In genomic region chr6:122400121-122400450, GRCh38 we compare ENCODE assay signal across 8 cellular contexts. TPM values are rescaled to one million over a fixed set of nuclear protein-coding genes. Genes with fewer than 3 reads are reported as not detected.
DNase-seq lines count a peak whose midpoint lies in the region; ATAC-seq and TF ChIP-seq lines count a peak whose summit lies in the region.

No MANE protein-coding gene starts in this region.

- H3K9ac ChIP-seq in skeletal muscle tissue (ENCODE audit: low read depth in 1 of 3, low read length in 3 of 3): peak overlapping the region; percentile 92 to 98 (median 98)

- intact Hi-C loops in Right ventricle myocardium superior (cut with DNase I): loop anchor here (5.0 kb wide), 1 partner anchor 72 kb away; the partner anchor contains the start of gene SERINC1

- peak overlapping the region; percentile 93 to 95 for H3K27ac Mint-ChIP-seq in T-cell

- H3K9me3 ChIP-seq in cardiac muscle cell (ENCODE audit: low read depth) (no peaks in the 10 kb centered on the region), skeletal muscle tissue (ENCODE audit: control insufficient read depth in 3 of 3, low read length in 3 of 3) (no peaks in the 10 kb centered on the region)

- peak overlapping the region; percentile 92 for H3K4me3 ChIP-seq in cardiac muscle cell
- peak overlapping the region; percentile 94 for H3K4me3 ChIP-seq in fibroblast of villous mesenchyme (ENCODE audit: low read depth, low read length)
- H3K4me3 ChIP-seq in skeletal muscle tissue (ENCODE audit: low read length in 3 of 3): peak overlapping the region; percentile 95 to 97 (median 96)

- DNase-seq in cardiac muscle cell (ENCODE audit: low read depth in 1 of 2, low spot score in 1 of 2) (no peak), Right ventricle myocardium superior (no peak), T-cell (peak in 6 of 34 experiments; percentile 3 to 9 (median 5)), fibroblast of villous mesenchyme (ENCODE audit: low read depth) (peak; percentile 11), inferior parietal cortex (ENCODE audit: extremely low spot score) (no peak)

- H3K27me3 ChIP-seq in cardiac muscle cell: peaks cover 31% of the 10 kb centered on the region
- H3K27me3 ChIP-seq in skeletal muscle tissue (ENCODE audit: control insufficient read depth in 3 of 3, insufficient read depth in 3 of 3, low read length in 3 of 3): no peaks in the 10 kb centered on the region

- H3K4me1 Mint-ChIP-seq in T-cell: peaks cover 42 to 54% (median 46%) of the 10 kb centered on the region in 3 donors

- H3K4me1 ChIP-seq in cardiac muscle cell (ENCODE audit: low read depth) (peaks cover 20% of the 10 kb centered on the region), skeletal muscle tissue (ENCODE audit: control insufficient read depth in 3 of 3, insufficient read depth in 3 of 3, low read length in 3 of 3) (peaks cover 8 to 25% (median 17%) of the 10 kb centered on the region in 3 donors)

- H3K27me3 Mint-ChIP-seq in T-cell: no peaks in the 10 kb centered on the region

- ATAC-seq in Right ventricle myocardium superior (ENCODE audit: poor library complexity) (no peak), HG03139 (IDR thresholded peaks at IDR 0.05; ENCODE audit: unreplicated experiment) (peak; percentile 7), T-cell (replicated peaks in 1 of 4) (no peak), HG03280 (IDR thresholded peaks at IDR 0.05; ENCODE audit: unreplicated experiment) (no peak)

- no peaks in the 10 kb centered on the region for H3K36me3 Mint-ChIP-seq in T-cell

- CTCF ChIA-PET in T-cell (lab: Charles Lee): interaction anchor here (0.6 to 1.5 kb wide), 7 partner anchors 9 to 130 kb away, joined by 3 to 10 read pairs (median 5); partner anchors contain the start of gene SERINC1 (in 1 of the 2)

- no peak for TF ChIP-seq CTCF in cardiac muscle cell (IDR thresholded peaks at IDR 0.05; ENCODE audit: low read depth, low read length)
- TF ChIP-seq CTCF in fibroblast of villous mesenchyme (IDR thresholded peaks at IDR 0.05; ENCODE audit: insufficient read depth, low read depth, low read length): no peak

- H3K27ac ChIP-seq in cardiac muscle cell: peak overlapping the region; percentile 96
- peak overlapping the region; percentile 93 for H3K27ac ChIP-seq in skeletal muscle tissue (ENCODE audit: low read depth, low read length)

- peak overlapping the region; percentile 94 to 98 (median 95) for H3K4me3 Mint-ChIP-seq in T-cell

- H3K9me3 Mint-ChIP-seq in T-cell: no peaks in the 10 kb centered on the region

- POLR2A ChIA-PET in T-cell (lab: Charles Lee): interaction anchor here in 1 of 2 donors (0.6 to 1.5 kb wide), 10 partner anchors 8 to 1001 kb away, joined by 3 to 6 read pairs (median 4); partner anchors contain the start of gene SERINC1

- H3K36me3 ChIP-seq in cardiac muscle cell: no peaks in the 10 kb centered on the region
- H3K36me3 ChIP-seq in skeletal muscle tissue (ENCODE audit: control insufficient read depth in 3 of 3, insufficient read depth in 3 of 3, low read length in 3 of 3): no peaks in the 10 kb centered on the region

RNA-seq across cellular contexts. Expression of gene HSF2, which starts 0.6 kb away (rescaled TPM):
- total RNA-seq in cardiac muscle cell (36.1 and 72.3 TPM in 2 replicates), Right ventricle myocardium superior (19.5 TPM), T-cell (10 to 100 TPM; 14.9 to 34.5 (median 16.5) TPM), fibroblast of villous mesenchyme (21.3 and 36.7 TPM in 2 replicates), skeletal muscle tissue (37.1 TPM)
- 42.0 and 74.6 TPM in 2 replicates for polyA plus RNA-seq in cardiac muscle cell
